In the genomic region with DNA sequence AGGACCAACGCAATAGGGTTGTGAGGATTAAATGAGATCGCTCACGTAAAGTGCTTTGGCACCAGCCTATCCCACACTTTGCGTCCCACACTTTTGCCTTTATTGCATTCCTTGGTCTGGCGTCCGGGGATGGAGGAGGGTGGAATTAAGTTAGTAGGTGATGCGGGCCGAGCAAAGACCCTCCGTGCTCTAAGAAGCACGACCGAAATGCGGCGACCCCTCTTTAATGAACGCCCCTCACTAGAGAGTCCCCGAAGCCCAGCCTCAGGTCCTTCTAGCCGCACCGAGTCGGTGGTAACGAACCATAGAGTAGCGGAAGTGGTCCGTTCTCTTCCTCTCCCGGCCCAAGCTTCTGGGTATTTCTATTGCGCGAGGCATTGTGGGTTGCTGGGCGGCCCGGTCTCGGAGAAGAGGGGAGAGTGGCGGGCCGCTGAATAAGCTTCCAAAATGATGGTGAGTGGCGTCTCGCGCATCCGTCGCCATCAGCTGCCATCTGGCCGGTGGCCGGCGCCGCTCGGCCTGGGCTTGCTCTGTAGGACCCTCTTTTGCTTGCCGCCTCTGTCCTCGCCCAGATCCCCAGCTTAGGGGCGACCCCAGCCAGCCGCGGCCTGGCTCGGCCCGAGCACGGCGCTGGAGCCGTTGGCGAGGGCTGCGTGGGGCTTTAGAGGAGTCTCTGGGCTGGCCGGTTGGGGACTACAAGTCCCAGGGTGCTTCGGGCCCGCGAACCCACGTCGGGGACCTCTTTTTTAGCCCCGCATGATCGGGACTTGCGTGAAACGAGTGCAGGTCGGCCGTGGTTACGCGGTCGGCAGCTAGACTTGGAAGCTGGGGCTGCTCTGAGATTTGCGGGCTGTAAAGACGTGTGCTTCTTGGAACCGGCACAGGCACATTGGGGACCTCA, we compare ENCODE assay signal across 8 cellular contexts. TPM values are rescaled to one million over a fixed set of nuclear protein-coding genes. Genes with fewer than 3 reads are reported as not detected.
A peak's percentile ranks its signal among the peaks of the same experiment; 100 is the strongest.
DNase-seq lines count a peak whose midpoint lies in the region; ATAC-seq and TF ChIP-seq lines count a peak whose summit lies in the region.

A gene (plus strand): TSS at position 377 of the 901 bp plus-strand sequence. CDS start 71 bp downstream, at position 448.

- H2AFZ ChIP-seq in GM23338: peak within 1 kb of the TSS; percentile 99

- intact Hi-C loops in activated T-helper 1 cell treated with anti-CD3 and anti-CD28 coated beads, Interleukin-12 subunit alpha, Interleukin-12 subunit beta, Interleukin-2, Interleukin-4 antibody, amounts not matched to agents 30 ng/mL and 10 ng/mL and 1 ng/mL, durations not matched to agents 14 hours and 24 hours and 36 hours (cut with micrococcal nuclease): loop anchor here (1.0 to 10.0 kb wide), 12 partner anchors 20 to 1723 kb away; a partner anchor contains a TSS
- intact Hi-C loops in naive thymus-derived CD4-positive, alpha-beta T cell (cut with micrococcal nuclease): loop anchor here (1.0 to 10.0 kb wide), 27 partner anchors 19 to 1902 kb away; a partner anchor contains a TSS

- H3K9me2 ChIP-seq in DOHH2 (replicated peaks; ENCODE audit: control insufficient read depth, low read length) (no peaks in the 10 kb centered on the region), GM23338 (ENCODE audit: insufficient read depth) (no peaks in the 10 kb centered on the region)

- ATAC-seq in GM23338: peak; percentile 75
- peak; percentile 83 for ATAC-seq in naive thymus-derived CD4-positive, alpha-beta T cell
- ATAC-seq in stimulated activated memory B cell treated with anti-CD40 and anti-IgM and Interleukin-4, amounts not matched to agents 10 μg/mL and 1 μg/mL and 100 μg/mL, for 72 hours: peak; percentile 84

- TF ChIP-seq CTCF in DOHH2 (IDR thresholded peaks at IDR 0.05; ENCODE audit: low read depth, low read length, poor library complexity, severe bottlenecking) (peak; percentile 15), GM23338 (conservative IDR thresholded peaks at IDR 0.05; ENCODE audit: low read depth in 2 of 2) (no peak)

- no peaks in the 10 kb centered on the region for H3K9me3 Mint-ChIP-seq in GM23338
- H3K9me3 Mint-ChIP-seq in activated T-helper 1 cell treated with anti-CD3 and anti-CD28 coated beads, Interleukin-12 subunit alpha, Interleukin-12 subunit beta, Interleukin-2, Interleukin-4 antibody, amounts not matched to agents 30 ng/mL and 10 ng/mL and 1 ng/mL, durations not matched to agents 14 hours and 24 hours and 36 hours: no peaks in the 10 kb centered on the region
- H3K9me3 Mint-ChIP-seq in naive thymus-derived CD4-positive, alpha-beta T cell: no peaks in the 10 kb centered on the region
- H3K9me3 Mint-ChIP-seq in stimulated activated memory B cell treated with anti-CD40 and anti-IgM and Interleukin-4, amounts not matched to agents 10 μg/mL and 1 μg/mL and 100 μg/mL, for 72 hours: no peaks in the 10 kb centered on the region

- CTCF ChIA-PET in naive thymus-derived CD4-positive, alpha-beta T cell (lab: Charles Lee): interaction anchor here (1.0 to 1.7 kb wide), 5 partner anchors 22 to 148 kb away, joined by 3 to 6 read pairs (median 4); no protein-coding TSS in a partner anchor

- peaks cover 33% of the 10 kb centered on the region for H3K4me1 Mint-ChIP-seq in GM23338
- H3K4me1 Mint-ChIP-seq in activated T-helper 1 cell treated with anti-CD3 and anti-CD28 coated beads, Interleukin-12 subunit alpha, Interleukin-12 subunit beta, Interleukin-2, Interleukin-4 antibody, amounts not matched to agents 30 ng/mL and 10 ng/mL and 1 ng/mL, durations not matched to agents 14 hours and 24 hours and 36 hours (ENCODE audit: low read depth): peaks cover 30% of the 10 kb centered on the region
- peaks cover 30 to 48% (median 44%) of the 10 kb centered on the region in 7 donors for H3K4me1 Mint-ChIP-seq in naive thymus-derived CD4-positive, alpha-beta T cell
- peaks cover 38% of the 10 kb centered on the region for H3K4me1 Mint-ChIP-seq in stimulated activated memory B cell treated with anti-CD40 and anti-IgM and Interleukin-4, amounts not matched to agents 10 μg/mL and 1 μg/mL and 100 μg/mL, for 72 hours

- H3K27me3 ChIP-seq in DOHH2 (ENCODE audit: control insufficient read depth, low read length) (no peaks in the 10 kb centered on the region), GM23338 (ENCODE audit: insufficient read depth) (no peaks in the 10 kb centered on the region)
- no peaks in the 10 kb centered on the region for H3K27me3 ChIP-seq in naive thymus-derived CD4-positive, alpha-beta T cell (ENCODE audit: control insufficient read depth in 2 of 2, insufficient read depth in 2 of 2, low read length in 2 of 2)

- H4K20me1 ChIP-seq in DOHH2 (ENCODE audit: control insufficient read depth, insufficient read depth, low read depth, low read length): peaks cover 33% of the 10 kb centered on the region
- peaks cover 36% of the 10 kb centered on the region for H4K20me1 ChIP-seq in GM23338 (replicated peaks; ENCODE audit: insufficient read depth)

- H3K4me1 ChIP-seq in DOHH2 (ENCODE audit: control insufficient read depth, low read length): peaks cover 34% of the 10 kb centered on the region
- peaks cover 29% of the 10 kb centered on the region for H3K4me1 ChIP-seq in GM23338 (ENCODE audit: insufficient read depth)
- H3K4me1 ChIP-seq in naive thymus-derived CD4-positive, alpha-beta T cell (ENCODE audit: control insufficient read depth in 2 of 2, insufficient read depth in 2 of 2, low read length in 2 of 2): peaks cover 15% of the 10 kb centered on the region in 2 donors

- peak; percentile 98 for DNase-seq in GM23338 (ENCODE audit: low spot score)
- peak; percentile 92 for DNase-seq in LHCN-M2 (ENCODE audit: low read depth)
- peak; percentile 93 for DNase-seq in RPMI7951 (ENCODE audit: low read depth)
- DNase-seq in activated T-helper 1 cell treated with anti-CD3 and anti-CD28 coated beads, Interleukin-12 subunit alpha, Interleukin-12 subunit beta, Interleukin-2, Interleukin-4 antibody, amounts not matched to agents 30 ng/mL and 10 ng/mL and 1 ng/mL, durations not matched to agents 14 hours and 24 hours and 36 hours (ENCODE audit: low spot score): peak; percentile 85
- DNase-seq in fibroblast of gingiva (ENCODE audit: low read depth): peak; percentile 90
- DNase-seq in naive thymus-derived CD4-positive, alpha-beta T cell: peak; percentile 68 to 92 (median 88)

- peaks cover 30% of the 10 kb centered on the region for H3K36me3 Mint-ChIP-seq in GM23338 (ENCODE audit: low read depth)
- peaks cover 20% of the 10 kb centered on the region for H3K36me3 Mint-ChIP-seq in activated T-helper 1 cell treated with anti-CD3 and anti-CD28 coated beads, Interleukin-12 subunit alpha, Interleukin-12 subunit beta, Interleukin-2, Interleukin-4 antibody, amounts not matched to agents 30 ng/mL and 10 ng/mL and 1 ng/mL, durations not matched to agents 14 hours and 24 hours and 36 hours (ENCODE audit: low read depth)
- peaks cover 0 to 6% (median 0%) of the 10 kb centered on the region in 5 donors for H3K36me3 Mint-ChIP-seq in naive thymus-derived CD4-positive, alpha-beta T cell
- H3K36me3 Mint-ChIP-seq in stimulated activated memory B cell treated with anti-CD40 and anti-IgM and Interleukin-4, amounts not matched to agents 10 μg/mL and 1 μg/mL and 100 μg/mL, for 72 hours: peaks cover 12% of the 10 kb centered on the region

- H3F3A ChIP-seq in DOHH2 (ENCODE audit: control insufficient read depth, insufficient read depth) (no peaks in the 10 kb centered on the region), GM23338 (replicated peaks; ENCODE audit: low read depth) (peaks cover 7% of the 10 kb centered on the region; the same call in 1 of the 2 replicates)

- H3K4me3 ChIP-seq in DOHH2 (ENCODE audit: low read length) (peak within 1 kb of the TSS; percentile 95), GM23338 (peak within 1 kb of the TSS; percentile 99)
- H3K4me3 ChIP-seq in naive thymus-derived CD4-positive, alpha-beta T cell (ENCODE audit: low read length): peak within 1 kb of the TSS; percentile 90

- POLR2A ChIA-PET in naive thymus-derived CD4-positive, alpha-beta T cell (lab: Charles Lee): interaction anchor here (0.5 to 4.2 kb wide), 24 partner anchors 10 to 1221 kb away, joined by 3 to 34 read pairs (median 4); a partner anchor contains a TSS

- peak within 1 kb of the TSS; percentile 97 for H3K27ac Mint-ChIP-seq in GM23338
- peak within 1 kb of the TSS; percentile 96 for H3K27ac Mint-ChIP-seq in activated T-helper 1 cell treated with anti-CD3 and anti-CD28 coated beads, Interleukin-12 subunit alpha, Interleukin-12 subunit beta, Interleukin-2, Interleukin-4 antibody, amounts not matched to agents 30 ng/mL and 10 ng/mL and 1 ng/mL, durations not matched to agents 14 hours and 24 hours and 36 hours
- peak within 1 kb of the TSS; percentile 76 to 96 (median 94) for H3K27ac Mint-ChIP-seq in naive thymus-derived CD4-positive, alpha-beta T cell
- peak within 1 kb of the TSS; percentile 95 for H3K27ac Mint-ChIP-seq in stimulated activated memory B cell treated with anti-CD40 and anti-IgM and Interleukin-4, amounts not matched to agents 10 μg/mL and 1 μg/mL and 100 μg/mL, for 72 hours

- peaks cover 50% of the 10 kb centered on the region for H3K36me3 ChIP-seq in DOHH2 (ENCODE audit: control insufficient read depth, low read length)
- no peaks in the 10 kb centered on the region for H3K36me3 ChIP-seq in GM23338 (ENCODE audit: insufficient read depth)
- H3K36me3 ChIP-seq in naive thymus-derived CD4-positive, alpha-beta T cell (ENCODE audit: control insufficient read depth in 2 of 3, insufficient read depth in 3 of 3, low read length in 3 of 3): peaks cover 0 to 9% (median 0%) of the 10 kb centered on the region in 3 experiments

- H3K79me2 ChIP-seq in DOHH2 (ENCODE audit: control insufficient read depth, low read length) (peaks cover 64% of the 10 kb centered on the region), GM23338 (replicated peaks; ENCODE audit: insufficient read depth) (peaks cover 51% of the 10 kb centered on the region)

- peak within 1 kb of the TSS; percentile 100 for H3K4me3 Mint-ChIP-seq in GM23338
- H3K4me3 Mint-ChIP-seq in activated T-helper 1 cell treated with anti-CD3 and anti-CD28 coated beads, Interleukin-12 subunit alpha, Interleukin-12 subunit beta, Interleukin-2, Interleukin-4 antibody, amounts not matched to agents 30 ng/mL and 10 ng/mL and 1 ng/mL, durations not matched to agents 14 hours and 24 hours and 36 hours: peak within 1 kb of the TSS; percentile 95
- peak within 1 kb of the TSS; percentile 88 to 100 (median 98) for H3K4me3 Mint-ChIP-seq in naive thymus-derived CD4-positive, alpha-beta T cell
- peak within 1 kb of the TSS; percentile 97 for H3K4me3 Mint-ChIP-seq in stimulated activated memory B cell treated with anti-CD40 and anti-IgM and Interleukin-4, amounts not matched to agents 10 μg/mL and 1 μg/mL and 100 μg/mL, for 72 hours

- H3K9me3 ChIP-seq in DOHH2 (ENCODE audit: control insufficient read depth, insufficient read depth, low read length): no peaks in the 10 kb centered on the region
- H3K9me3 ChIP-seq in naive thymus-derived CD4-positive, alpha-beta T cell (ENCODE audit: control insufficient read depth in 2 of 3, low read length in 3 of 3): no peaks in the 10 kb centered on the region

- H3K4me2 ChIP-seq in DOHH2 (ENCODE audit: low read length): peak within 1 kb of the TSS; percentile 99
- peak within 1 kb of the TSS; percentile 91 for H3K4me2 ChIP-seq in GM23338

- peak within 1 kb of the TSS; percentile 74 for H3K27ac ChIP-seq in DOHH2 (ENCODE audit: low read depth, low read length)
- H3K27ac ChIP-seq in GM23338 (ENCODE audit: low read depth): peak within 1 kb of the TSS; percentile 93
- peak within 1 kb of the TSS; percentile 94 for H3K27ac ChIP-seq in naive thymus-derived CD4-positive, alpha-beta T cell (ENCODE audit: low read depth, low read length)

- peaks cover 20% of the 10 kb centered on the region for H3K27me3 Mint-ChIP-seq in GM23338 (ENCODE audit: insufficient read depth, low read depth, poor library complexity)
- H3K27me3 Mint-ChIP-seq in activated T-helper 1 cell treated with anti-CD3 and anti-CD28 coated beads, Interleukin-12 subunit alpha, Interleukin-12 subunit beta, Interleukin-2, Interleukin-4 antibody, amounts not matched to agents 30 ng/mL and 10 ng/mL and 1 ng/mL, durations not matched to agents 14 hours and 24 hours and 36 hours (ENCODE audit: insufficient read depth): no peaks in the 10 kb centered on the region
- peaks cover 0 to 2% (median 0%) of the 10 kb centered on the region in 5 donors for H3K27me3 Mint-ChIP-seq in naive thymus-derived CD4-positive, alpha-beta T cell
- H3K27me3 Mint-ChIP-seq in stimulated activated memory B cell treated with anti-CD40 and anti-IgM and Interleukin-4, amounts not matched to agents 10 μg/mL and 1 μg/mL and 100 μg/mL, for 72 hours: no peaks in the 10 kb centered on the region

RNA-seq across cellular contexts. Expression of the gene that starts here (rescaled TPM):
- 516 and 642 TPM in 2 replicates for total RNA-seq in GM23338 (2014; rRNA removed; shearing (Covaris generic))
- 269 and 287 TPM in 2 replicates for polyA plus RNA-seq in GM23338 (2016; fragmentation: Nextera tagmentation; extraction: Ambion mirVana)
- total RNA-seq in LHCN-M2 (2014; rRNA removed): 452 and 463 TPM in 2 replicates
- polyA plus RNA-seq in LHCN-M2 (2012): 335 TPM
- 396 and 500 TPM in 2 replicates for total RNA-seq in RPMI7951 (2014; rRNA removed; shearing (Covaris generic))
- 631 and 648 TPM in 2 replicates for total RNA-seq in activated T-helper 1 cell treated with anti-CD3 and anti-CD28 coated beads, Interleukin-12 subunit alpha, Interleukin-12 subunit beta, Interleukin-2, Interleukin-4 antibody, amounts not matched to agents 30 ng/mL and 10 ng/mL and 1 ng/mL, durations not matched to agents 14 hours and 24 hours and 36 hours
- 100 to 1,000 TPM; 118 to 322 (median 181) TPM for total RNA-seq in naive thymus-derived CD4-positive, alpha-beta T cell
- polyA plus RNA-seq in naive thymus-derived CD4-positive, alpha-beta T cell: 100 to 1,000 TPM; 284 to 298 TPM

Comparison
In these comparisons a context has a peak if more than half of its experiments do, and no peak if none do; other contexts are left out.
1. Peak in every context shown above with its lines: DNase-seq, ATAC-seq, H3K4me3 ChIP-seq and H3K27ac ChIP-seq.